Comparison of ENCODE assay signal across 1 cellular context in genomic region chr16:72938426-72939164, GRCh38.
TF ChIP-seq lines count a peak whose summit lies in the region.

No MANE protein-coding gene starts in this region.

TF ChIP-seq in HepG2, 621 proteins besides CTCF, POLR2A, EP300 and RAD21 (continued from another document):
- TF ChIP-seq UBTF (CRISPR knock-in tag; IDR thresholded peaks at IDR 0.05) (no peak), ZNF550 (CRISPR knock-in tag; IDR thresholded peaks at IDR 0.05; ENCODE audit: borderline replicate concordance) (no peak), ZNF432 (CRISPR knock-in tag; IDR thresholded peaks at IDR 0.05; ENCODE audit: borderline replicate concordance) (no peak), HMG20A (CRISPR knock-in tag; IDR thresholded peaks at IDR 0.05; ENCODE audit: borderline replicate concordance) (no peak)
